In the genomic region with DNA sequence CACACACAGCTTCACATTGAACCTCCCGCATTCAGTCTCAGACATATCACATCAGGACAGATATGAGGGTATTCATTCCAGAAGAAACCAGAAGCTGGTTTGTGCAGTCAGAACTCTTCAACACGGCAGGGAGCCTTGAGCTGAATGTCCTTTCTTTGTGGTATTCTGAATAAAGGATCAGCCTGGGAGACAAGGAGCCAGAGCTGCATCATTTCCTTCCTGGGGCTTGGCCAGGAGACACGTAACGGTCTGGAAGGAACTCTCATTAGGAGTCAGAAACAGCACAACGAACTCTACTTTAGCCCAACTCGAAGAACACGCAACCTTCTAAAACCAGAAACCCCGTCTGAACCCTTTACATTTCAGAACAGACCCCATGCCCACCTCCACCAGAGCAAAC, we compare ENCODE assay signal across 12 cellular contexts. TPM values are rescaled to one million over a fixed set of nuclear protein-coding genes. Genes with fewer than 3 reads are reported as not detected.
DNase-seq lines count a peak whose midpoint lies in the region; ATAC-seq and TF ChIP-seq lines count a peak whose summit lies in the region.
"Had no signal": no experiment of that assay in that cellular context is flagged by ENCODE, and none has a peak within 500 bp of the region (broad histone marks: within the 10 kb centered on the region; RNA-seq: fewer than 3 reads in every experiment).

No MANE protein-coding gene starts in this region.

- peak overlapping the region; percentile 65 for H3K4me3 ChIP-seq in GM23248
- no peak overlapping the region for H3K4me3 ChIP-seq in astrocyte of the spinal cord (ENCODE audit: low read depth, low read length)
- H3K4me3 ChIP-seq in left ventricle myocardium inferior: peak overlapping the region; percentile 24

- H3K36me3 ChIP-seq in GM23248 (ENCODE audit: low read depth) (no peaks in the 10 kb centered on the region), left ventricle myocardium inferior (peaks cover 17% of the 10 kb centered on the region)

- H3K9me3 Mint-ChIP-seq in activated T-cell treated with anti-CD3 and anti-CD28 coated beads, Interleukin-2, amount 50 U/mL, for 24 hours: no peaks in the 10 kb centered on the region

- no peaks in the 10 kb centered on the region for H3K36me3 Mint-ChIP-seq in activated T-cell treated with anti-CD3 and anti-CD28 coated beads, Interleukin-2, amount 50 U/mL, for 24 hours (ENCODE audit: low read depth)

- no peak overlapping the region for H3K27ac Mint-ChIP-seq in activated T-cell treated with anti-CD3 and anti-CD28 coated beads, Interleukin-2, amount 50 U/mL, for 24 hours

- WGBS in GM23248 (ENCODE audit: low coverage in 1 of 2, low lambda C conversion rate in 2 of 2, missing lambda C conversion rate in 2 of 2), 2 experiments: 0 to 3% methylated on average over 8 of the region's 8 CpGs

- H4K20me1 ChIP-seq in GM23248 (ENCODE audit: insufficient read depth): no peaks in the 10 kb centered on the region

- H3K4me1 Mint-ChIP-seq in activated T-cell treated with anti-CD3 and anti-CD28 coated beads, Interleukin-2, amount 50 U/mL, for 24 hours (ENCODE audit: low read depth): peaks cover 10% of the 10 kb centered on the region

- ATAC-seq in sciatic nerve: peak; percentile 70
- ATAC-seq in stimulated activated naive CD8-positive, alpha-beta T cell treated with anti-CD3 and anti-CD28 coated beads, Interleukin-15, Interleukin-2, amounts not matched to agents 100 U/mL and 50 U/mL, for 24 hours: no peak
- no peak for ATAC-seq in GM21737 (IDR thresholded peaks at IDR 0.05; ENCODE audit: unreplicated experiment)

- H3K4me1 ChIP-seq in GM23248 (ENCODE audit: insufficient read depth): peaks cover 27% of the 10 kb centered on the region
- H3K4me1 ChIP-seq in left ventricle myocardium inferior: peaks cover 41% of the 10 kb centered on the region

- DNase-seq in GM23248 (peak; percentile 93), astrocyte of the spinal cord (ENCODE audit: low read depth, low spot score) (peak; percentile 97), left ventricle myocardium inferior (peak; percentile 79), sciatic nerve (ENCODE audit: low spot score) (peak; percentile 63), HEK293T (ENCODE audit: extremely low spot score) (no peak)
- no peak for DNase-seq in stimulated activated naive CD8-positive, alpha-beta T cell treated with anti-CD3 and anti-CD28 coated beads, Interleukin-15, Interleukin-2, amounts not matched to agents 100 U/mL and 50 U/mL, for 24 hours
- no peak for DNase-seq in activated T-cell treated with anti-CD3 and anti-CD28 coated beads, Interleukin-2, amount 50 U/mL, for 24 hours
- DNase-seq: NCI-H1048, NCI-H69, T-helper 1 cell had no signal

- H3K4me3 Mint-ChIP-seq in activated T-cell treated with anti-CD3 and anti-CD28 coated beads, Interleukin-2, amount 50 U/mL, for 24 hours: no peak overlapping the region

- H3K27me3 Mint-ChIP-seq in activated T-cell treated with anti-CD3 and anti-CD28 coated beads, Interleukin-2, amount 50 U/mL, for 24 hours: peaks cover 32% of the 10 kb centered on the region

- H3K9me3 ChIP-seq in GM23248 (ENCODE audit: low read depth) (no peaks in the 10 kb centered on the region), left ventricle myocardium inferior (replicated peaks) (no peaks in the 10 kb centered on the region)

- CTCF ChIA-PET in HEK293T (lab: Yijun Ruan, JAX): no interaction called here

- H3K9me2 ChIP-seq in GM23248 (ENCODE audit: insufficient read depth): no peaks in the 10 kb centered on the region

- H3F3A ChIP-seq in GM23248 (ENCODE audit: insufficient read depth): peaks cover 33% of the 10 kb centered on the region

- H3K9ac ChIP-seq in GM23248: peak overlapping the region; percentile 67

- H3K27ac ChIP-seq in GM23248 (peak overlapping the region; percentile 82), left ventricle myocardium inferior (replicated peaks) (peak overlapping the region; percentile 84)
- H3K27ac ChIP-seq: C4-2B had no signal

- intact Hi-C loops in left ventricle myocardium inferior (cut with micrococcal nuclease): no loop called here
- intact Hi-C loops in sciatic nerve (cut with DNase I): no loop called here

- no peaks in the 10 kb centered on the region for H3K79me2 ChIP-seq in GM23248 (ENCODE audit: insufficient read depth)

- H3K4me2 ChIP-seq in GM23248 (ENCODE audit: unreplicated experiment): peak overlapping the region; percentile 94

- peak overlapping the region; percentile 84 for H2AFZ ChIP-seq in GM23248

- TF ChIP-seq CTCF in astrocyte of the spinal cord (IDR thresholded peaks at IDR 0.05; ENCODE audit: low read depth, low read length) (no peak), left ventricle myocardium inferior (IDR thresholded peaks at IDR 0.05; ENCODE audit: borderline replicate concordance) (no peak)

- POLR2A ChIA-PET in HEK293T (lab: Yijun Ruan, JAX): no interaction called here

- H3K27me3 ChIP-seq in GM23248 (replicated peaks; ENCODE audit: insufficient read depth) (no peaks in the 10 kb centered on the region), left ventricle myocardium inferior (ENCODE audit: low read depth) (no peaks in the 10 kb centered on the region)

- in situ Hi-C loops in GM23248 (cut with MboI): no loop called here
- in situ Hi-C loops in astrocyte of the spinal cord (cut with HindIII; ENCODE audit: low sequenced_read_pairs): no loop called here

TF ChIP-seq in HEK293T, 16 proteins besides CTCF, POLR2A, EP300 and RAD21:
- TF ChIP-seq FOXK2 (IDR thresholded peaks at IDR 0.05) (no peak), HDGF (IDR thresholded peaks at IDR 0.05; ENCODE audit: borderline replicate concordance) (no peak), ELF4 (IDR thresholded peaks at IDR 0.05) (no peak), ZNF384 (IDR thresholded peaks at IDR 0.05) (no peak), SP1 (IDR thresholded peaks at IDR 0.05) (no peak), FOXA1 (IDR thresholded peaks at IDR 0.05) (no peak), SUZ12 (IDR thresholded peaks at IDR 0.05) (no peak), CTBP1 (IDR thresholded peaks at IDR 0.05; ENCODE audit: borderline replicate concordance) (no peak), L3MBTL2 (conservative IDR thresholded peaks at IDR 0.05) (no peak), ARNT (IDR thresholded peaks at IDR 0.05) (no peak), FOXM1 (IDR thresholded peaks at IDR 0.05; ENCODE audit: borderline replicate concordance) (no peak), PKNOX1 (IDR thresholded peaks at IDR 0.05) (no peak), NFRKB (IDR thresholded peaks at IDR 0.05) (no peak), LEF1 (IDR thresholded peaks at IDR 0.05; ENCODE audit: borderline replicate concordance) (no peak), BHLHE40 (IDR thresholded peaks at IDR 0.05; ENCODE audit: borderline replicate concordance) (no peak), TARDBP (IDR thresholded peaks at IDR 0.05) (no peak)

RNA-seq across cellular contexts. Expression of gene KDR, which starts 46.4 kb away (rescaled TPM):
- total RNA-seq in GM23248 (2014; rRNA removed; shearing (Covaris generic)): under 0.01 TPM in 1 of 2 replicates, not detected in the other
- 0.10 and 0.20 TPM in 2 replicates for polyA plus RNA-seq in GM23248 (2016; fragmentation: Nextera tagmentation; extraction: Ambion mirVana)
- total RNA-seq in left ventricle myocardium inferior: 23.4 TPM
- total RNA-seq in sciatic nerve: 60.7 TPM

Comparison
In these comparisons a context has a peak if more than half of its experiments do, and no peak if none do; other contexts are left out.
1. DNase-seq: peak in GM23248 (single experiment), astrocyte of the spinal cord (single experiment), left ventricle myocardium inferior (single experiment) and sciatic nerve (single experiment); none in stimulated activated naive CD8-positive, alpha-beta T cell treated with anti-CD3 and anti-CD28 coated beads, Interleukin-15, Interleukin-2, amounts not matched to agents 100 U/mL and 50 U/mL, for 24 hours (single experiment), HEK293T (single experiment) and activated T-cell treated with anti-CD3 and anti-CD28 coated beads, Interleukin-2, amount 50 U/mL, for 24 hours (single experiment).
2. RNA of gene KDR, which starts 46.4 kb away (total RNA-seq): 60.7 TPM in sciatic nerve (single experiment) and 23.4 TPM in left ventricle myocardium inferior (single experiment); under 0.01 TPM in GM23248; every median in the first group is over 10 times any median in the second.